2 cellular contexts compared by ENCODE assay signal in the genomic region with DNA sequence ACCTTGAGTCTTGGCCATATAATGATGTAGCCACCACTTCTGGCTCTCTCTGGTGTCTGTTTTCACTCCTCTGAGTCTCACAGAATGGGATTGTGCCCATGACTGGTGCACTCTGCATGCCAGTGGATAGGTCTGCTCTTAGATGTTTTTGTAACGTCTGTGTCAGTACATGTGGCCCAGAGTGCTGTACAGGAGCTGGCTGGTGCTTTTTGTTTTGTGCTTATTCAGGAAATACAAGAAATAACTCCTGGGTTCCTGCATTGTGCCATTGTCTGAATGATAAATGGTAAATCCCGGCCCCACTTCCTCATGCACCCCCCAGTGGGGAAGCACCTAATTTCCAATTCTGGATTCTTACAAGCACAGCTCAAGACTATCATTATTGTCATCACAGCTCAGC. TPM values are rescaled to one million over a fixed set of nuclear protein-coding genes. Genes with fewer than 3 reads are reported as not detected.
"Had no signal": no experiment of that assay in that cellular context is flagged by ENCODE, and none has a peak within 500 bp of the region (broad histone marks: within the 10 kb centered on the region; RNA-seq: fewer than 3 reads in every experiment).

No MANE protein-coding gene starts in this region.

RNA-seq across cellular contexts. Expression of gene SP100, which starts 6.7 kb away (rescaled TPM):
- total RNA-seq: cardiac muscle cell had no signal
- polyA plus RNA-seq: neural cell had no signal
